Comparison of ENCODE assay signal across 8 cellular contexts in the genomic region with DNA sequence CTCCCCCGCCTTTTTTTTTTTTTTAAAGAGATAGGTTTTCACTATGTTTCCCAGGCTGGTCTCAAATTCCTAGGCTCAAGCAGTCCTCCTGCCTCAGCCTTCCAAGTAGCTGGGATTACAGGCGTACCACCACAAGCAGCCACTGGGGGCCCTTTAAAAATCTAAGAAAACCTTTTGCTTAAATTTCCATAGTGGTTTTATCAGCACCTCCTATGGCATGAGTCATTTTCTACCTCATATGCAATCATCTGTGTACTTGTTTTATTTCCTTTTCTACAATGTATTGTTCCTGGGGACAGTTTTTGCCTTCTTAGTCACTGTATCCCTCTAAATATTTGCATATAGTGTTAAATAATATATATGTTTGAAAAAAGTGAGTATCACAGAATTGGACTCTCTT. TPM values are rescaled to one million over a fixed set of nuclear protein-coding genes. Genes with fewer than 3 reads are reported as not detected.
A peak's percentile ranks its signal among the peaks of the same experiment; 100 is the strongest.
DNase-seq lines count a peak whose midpoint lies in the region; ATAC-seq and TF ChIP-seq lines count a peak whose summit lies in the region.

No MANE protein-coding gene starts in this region.

- no peak overlapping the region for H3K9ac ChIP-seq in trophoblast cell (ENCODE audit: low read length)

- peak; percentile 29 for TF ChIP-seq CTCF in GM10266 (IDR thresholded peaks at IDR 0.05; ENCODE audit: control insufficient read depth, insufficient read depth, low read depth, missing control alignments)

- peaks cover 0 to 2% of the 10 kb centered on the region in 2 experiments for H3K36me3 ChIP-seq in trophoblast cell (ENCODE audit: control insufficient read depth in 1 of 2, insufficient read depth in 2 of 2, low read length in 2 of 2)

- no peak overlapping the region for H3K4ac ChIP-seq in trophoblast cell (ENCODE audit: low read depth, low read length)

- intact Hi-C loops in dendritic cell treated with granulocyte-macrophage colony-stimulating factor and Interleukin-4, amounts not matched to agents 40 ng/mL and 50 ng/mL, for 4 days (cut with micrococcal nuclease), result loop anchor here (10.0 kb wide), 1 partner anchor 77 kb away; no protein-coding TSS in a partner anchor
- intact Hi-C loops in left cardiac atrium (cut with DNase I), result no loop called here

- no peak overlapping the region for H2BK5ac ChIP-seq in trophoblast cell (ENCODE audit: low read depth, low read length, poor library complexity)

- no peak overlapping the region for H4K91ac ChIP-seq in trophoblast cell (ENCODE audit: low read depth, low read length)

- H3K4me3 Mint-ChIP-seq in dendritic cell treated with granulocyte-macrophage colony-stimulating factor and Interleukin-4, amounts not matched to agents 40 ng/mL and 50 ng/mL, for 4 days, result no peak overlapping the region

- H4K8ac ChIP-seq in trophoblast cell (ENCODE audit: low read depth, low read length), result no peak overlapping the region

- no peaks in the 10 kb centered on the region for H3K9me3 ChIP-seq in trophoblast cell (ENCODE audit: insufficient read depth, low read depth, low read length)

- no peak overlapping the region for H3K18ac ChIP-seq in trophoblast cell (ENCODE audit: low read length)

- H3K79me2 ChIP-seq in trophoblast cell (ENCODE audit: control insufficient read depth, insufficient read depth, low read length, poor library complexity), result peaks cover 2% of the 10 kb centered on the region

- H3K4me3 ChIP-seq in trophoblast cell (ENCODE audit: low read depth, low read length), result no peak overlapping the region

- no peak overlapping the region for H2AFZ ChIP-seq in trophoblast cell (ENCODE audit: insufficient read depth, low read length, poor library complexity)

- H3K27me3 Mint-ChIP-seq in dendritic cell treated with granulocyte-macrophage colony-stimulating factor and Interleukin-4, amounts not matched to agents 40 ng/mL and 50 ng/mL, for 4 days, result no peaks in the 10 kb centered on the region

- no peak overlapping the region for H3K14ac ChIP-seq in trophoblast cell (ENCODE audit: low read length)

- no peak overlapping the region for H3K27ac ChIP-seq in trophoblast cell (ENCODE audit: low read depth, low read length)

- peak overlapping the region; percentile 41 for H3K27ac Mint-ChIP-seq in dendritic cell treated with granulocyte-macrophage colony-stimulating factor and Interleukin-4, amounts not matched to agents 40 ng/mL and 50 ng/mL, for 4 days

- no peak overlapping the region for H2BK12ac ChIP-seq in trophoblast cell (ENCODE audit: low read length)

- H2BK120ac ChIP-seq in trophoblast cell (ENCODE audit: insufficient read depth, low read length, poor library complexity), result no peak overlapping the region

- no peaks in the 10 kb centered on the region for H3K27me3 ChIP-seq in trophoblast cell (ENCODE audit: insufficient read depth, low read length)

- no peak overlapping the region for H2AK5ac ChIP-seq in trophoblast cell (ENCODE audit: low read length)

- H3K4me1 ChIP-seq in trophoblast cell (ENCODE audit: control insufficient read depth in 1 of 2, insufficient read depth in 2 of 2, low read length in 2 of 2), result no peaks in the 10 kb centered on the region

- H3K79me1 ChIP-seq in trophoblast cell (ENCODE audit: low read length), result no peaks in the 10 kb centered on the region

- DNase-seq in GM10266 (ENCODE audit: extremely low spot score) (peak; percentile 42), T-helper 2 cell (peak in 4 of 5 experiments; percentile 27 to 89 (median 46)), trophoblast cell (peak; percentile 75 to 80), left cardiac atrium (no peak)

- H3K36me3 Mint-ChIP-seq in dendritic cell treated with granulocyte-macrophage colony-stimulating factor and Interleukin-4, amounts not matched to agents 40 ng/mL and 50 ng/mL, for 4 days (ENCODE audit: low read depth), result peaks cover 25% of the 10 kb centered on the region

- WGBS in trophoblast cell (ENCODE audit: extremely low coverage, insufficient coverage, insufficient read length), result no CpG with 5 or more reads among the region's 2 CpGs

- H3K4me2 ChIP-seq in trophoblast cell (ENCODE audit: low read length), result no peak overlapping the region

- no peaks in the 10 kb centered on the region for H3K9me3 Mint-ChIP-seq in dendritic cell treated with granulocyte-macrophage colony-stimulating factor and Interleukin-4, amounts not matched to agents 40 ng/mL and 50 ng/mL, for 4 days

- no peak overlapping the region for H3K23ac ChIP-seq in trophoblast cell (ENCODE audit: low read length)

- H3K4me1 Mint-ChIP-seq in dendritic cell treated with granulocyte-macrophage colony-stimulating factor and Interleukin-4, amounts not matched to agents 40 ng/mL and 50 ng/mL, for 4 days (ENCODE audit: low read depth), result peaks cover 71% of the 10 kb centered on the region

- ATAC-seq in HG03378 (IDR thresholded peaks at IDR 0.05; ENCODE audit: unreplicated experiment), result peak; percentile 44
- no peak for ATAC-seq in left cardiac atrium
- no peak for ATAC-seq in GM18520 (IDR thresholded peaks at IDR 0.05; ENCODE audit: unreplicated experiment)
- ATAC-seq in HG02588 (IDR thresholded peaks at IDR 0.05; ENCODE audit: unreplicated experiment), result no peak

- H4K12ac ChIP-seq in trophoblast cell (ENCODE audit: low read depth, low read length), result no peak overlapping the region

RNA-seq across cellular contexts. Expression of gene GNA13, which starts 29.2 kb away (rescaled TPM):
- polyA plus RNA-seq in trophoblast cell (2013), result 86.8 and 89.6 TPM in 2 replicates
- 10 to 100 TPM; 24.6 to 25.9 TPM for total RNA-seq in left cardiac atrium
